In genomic region chr17:30796016-30796415, GRCh38 we compare ENCODE assay signal across 19 cellular contexts. TPM values are rescaled to one million over a fixed set of nuclear protein-coding genes. Genes with fewer than 3 reads are reported as not detected.
DNase-seq lines count a peak whose midpoint lies in the region; ATAC-seq, FAIRE-seq and TF ChIP-seq lines count a peak whose summit lies in the region.
"Had no signal": no experiment of that assay in that cellular context is flagged by ENCODE, and none has a peak within 500 bp of the region (broad histone marks: within the 10 kb centered on the region; RNA-seq: fewer than 3 reads in every experiment).

No MANE protein-coding gene starts in this region.

- H3K36me3 ChIP-seq in PC-9 (ENCODE audit: low read depth), result peaks cover 10% of the 10 kb centered on the region
- H3K36me3 ChIP-seq in kidney (ENCODE audit: control insufficient read depth in 1 of 2, insufficient read depth in 2 of 2, low read length in 2 of 2), result peaks cover 5 to 14% of the 10 kb centered on the region in 2 donors

- H3K9me2 ChIP-seq in PC-9 (ENCODE audit: insufficient read depth), result no peaks in the 10 kb centered on the region

- H3K9ac ChIP-seq in kidney (ENCODE audit: low read length in 2 of 2), result no peak overlapping the region

- H3K36me3 Mint-ChIP-seq in activated naive CD4-positive, alpha-beta T cell treated with anti-CD3 and anti-CD28 coated beads, Interleukin-2, amount 50 U/mL, for 72 hours, result peaks cover 5 to 35% of the 10 kb centered on the region in 2 donors
- peaks cover 40% of the 10 kb centered on the region for H3K36me3 Mint-ChIP-seq in activated naive CD8-positive, alpha-beta T cell treated with anti-CD3 and anti-CD28 coated beads, Interleukin-2, amount 10 ng/mL, durations not matched to agents 7 days and 5 days
- peaks cover 62% of the 10 kb centered on the region for H3K36me3 Mint-ChIP-seq in stimulated activated naive CD8-positive, alpha-beta T cell treated with anti-CD3 and anti-CD28 coated beads, Interleukin-15, Interleukin-2, amounts not matched to agents 100 ng/mL and 50 ng/mL, for 24 hours (ENCODE audit: low read depth)

- peaks cover 40% of the 10 kb centered on the region for H3F3A ChIP-seq in PC-9 (ENCODE audit: insufficient read depth, low read depth)

- no peaks in the 10 kb centered on the region; the same call in 1 of the 2 replicates for H4K20me1 ChIP-seq in PC-9 (ENCODE audit: insufficient read depth)

- intact Hi-C loops in PC-9 (cut with micrococcal nuclease; ENCODE audit: unreplicated experiment), result no loop called here
- intact Hi-C loops in kidney (cut with DNase I), result no loop called here

- H2AFZ ChIP-seq in PC-9, result no peak overlapping the region

- H3K4me1 ChIP-seq in PC-9 (replicated peaks; ENCODE audit: insufficient read depth) (no peaks in the 10 kb centered on the region), kidney (ENCODE audit: control insufficient read depth in 1 of 2, insufficient read depth in 1 of 2, low read depth in 1 of 2, low read length in 2 of 2) (no peaks in the 10 kb centered on the region)
- H3K4me1 ChIP-seq: thyroid gland had no signal

- peak overlapping the region; percentile 77 to 95 for H3K27ac Mint-ChIP-seq in activated naive CD4-positive, alpha-beta T cell treated with anti-CD3 and anti-CD28 coated beads, Interleukin-2, amount 50 U/mL, for 72 hours
- peak overlapping the region; percentile 34 for H3K27ac Mint-ChIP-seq in activated naive CD8-positive, alpha-beta T cell treated with anti-CD3 and anti-CD28 coated beads, Interleukin-2, amount 10 ng/mL, durations not matched to agents 7 days and 5 days
- peak overlapping the region; percentile 69 for H3K27ac Mint-ChIP-seq in stimulated activated naive CD8-positive, alpha-beta T cell treated with anti-CD3 and anti-CD28 coated beads, Interleukin-15, Interleukin-2, amounts not matched to agents 100 ng/mL and 50 ng/mL, for 24 hours
- H3K27ac Mint-ChIP-seq: mesothelial cell of epicardium had no signal

- no peak overlapping the region for H3K4me3 Mint-ChIP-seq in activated naive CD8-positive, alpha-beta T cell treated with anti-CD3 and anti-CD28 coated beads, Interleukin-2, amount 10 ng/mL, durations not matched to agents 7 days and 5 days
- no peak overlapping the region for H3K4me3 Mint-ChIP-seq in stimulated activated naive CD8-positive, alpha-beta T cell treated with anti-CD3 and anti-CD28 coated beads, Interleukin-15, Interleukin-2, amounts not matched to agents 100 ng/mL and 50 ng/mL, for 24 hours
- H3K4me3 Mint-ChIP-seq: mesothelial cell of epicardium, neural crest cell had no signal

- no peaks in the 10 kb centered on the region for H3K27me3 ChIP-seq in PC-9 (ENCODE audit: insufficient read depth, low read depth)
- H3K27me3 ChIP-seq: thyroid gland had no signal

- no peak overlapping the region for H3K4me2 ChIP-seq in PC-9

- H3K9me3 ChIP-seq in PC-9 (ENCODE audit: insufficient read depth, low read depth), result no peaks in the 10 kb centered on the region
- H3K9me3 ChIP-seq in kidney (ENCODE audit: control insufficient read depth in 1 of 2, low read length in 2 of 2), result no peaks in the 10 kb centered on the region
- H3K9me3 ChIP-seq: thyroid gland had no signal

- FAIRE-seq in kidney (lab: Jason Lieb, UNC), result no peak
- FAIRE-seq: astrocyte had no signal

- peaks cover 10% of the 10 kb centered on the region for H3K4me1 Mint-ChIP-seq in activated naive CD8-positive, alpha-beta T cell treated with anti-CD3 and anti-CD28 coated beads, Interleukin-2, amount 10 ng/mL, durations not matched to agents 7 days and 5 days
- H3K4me1 Mint-ChIP-seq in stimulated activated naive CD8-positive, alpha-beta T cell treated with anti-CD3 and anti-CD28 coated beads, Interleukin-15, Interleukin-2, amounts not matched to agents 100 ng/mL and 50 ng/mL, for 24 hours (ENCODE audit: low read depth), result peaks cover 20% of the 10 kb centered on the region
- H3K4me1 Mint-ChIP-seq: mesothelial cell of epicardium, neural crest cell had no signal

- peak in 1 of 2 donors; percentile 24 for DNase-seq in activated naive CD4-positive, alpha-beta T cell treated with anti-CD3 and anti-CD28 coated beads, Interleukin-2, amount 50 U/mL, for 72 hours (ENCODE audit: low spot score in 2 of 2)
- DNase-seq in activated naive CD4-positive, alpha-beta T cell (lab: John Stamatoyannopoulos, UW), result no peak
- DNase-seq in RWPE1 (ENCODE audit: low spot score) (no peak), PC-9 (no peak), kidney (no peak)
- DNase-seq in activated naive CD8-positive, alpha-beta T cell treated with anti-CD3 and anti-CD28 coated beads, Interleukin-2, amount 10 ng/mL, durations not matched to agents 7 days and 5 days, result no peak
- DNase-seq: DMS79; effector memory CD4-positive, alpha-beta T cell; Karpas-422; NCI-H1048; NCI-H2081; NCI-H510A; RPMI8226; thyroid gland had no signal

- no peak overlapping the region for H3K4me3 ChIP-seq in PC-9
- H3K4me3 ChIP-seq in kidney (ENCODE audit: low read length in 2 of 2), result no peak overlapping the region
- H3K4me3 ChIP-seq: thyroid gland had no signal

- no peaks in the 10 kb centered on the region for H3K27me3 Mint-ChIP-seq in activated naive CD8-positive, alpha-beta T cell treated with anti-CD3 and anti-CD28 coated beads, Interleukin-2, amount 10 ng/mL, durations not matched to agents 7 days and 5 days
- no peaks in the 10 kb centered on the region for H3K27me3 Mint-ChIP-seq in stimulated activated naive CD8-positive, alpha-beta T cell treated with anti-CD3 and anti-CD28 coated beads, Interleukin-15, Interleukin-2, amounts not matched to agents 100 ng/mL and 50 ng/mL, for 24 hours

- peak overlapping the region; percentile 22; the same call in 1 of the 2 replicates for H3K27ac ChIP-seq in RWPE1
- H3K27ac ChIP-seq in PC-9, result no peak overlapping the region
- no peak overlapping the region for H3K27ac ChIP-seq in kidney (ENCODE audit: low read depth in 2 of 2, low read length in 2 of 2)
- H3K27ac ChIP-seq: thyroid gland had no signal

- POLR2A ChIA-PET in RWPE1 (lab: Yijun Ruan, JAX; ENCODE audit: low non-redundant PET) (no interaction called here), PC-9 (lab: Charles Lee; ENCODE audit: unreplicated experiment) (no interaction called here)
- POLR2A ChIA-PET in activated naive CD8-positive, alpha-beta T cell treated with anti-CD3 and anti-CD28 coated beads, Interleukin-2, amount 10 ng/mL, durations not matched to agents 7 days and 5 days (lab: Charles Lee), result no interaction called here

- no peaks in the 10 kb centered on the region for H3K79me2 ChIP-seq in PC-9 (ENCODE audit: low read depth)

- no TSS peak for BruUV-seq in PC-9 (replicated peaks; lab: Mats Ljungman, UMichigan)

- peak; percentile 99 to 100 for ATAC-seq in activated naive CD4-positive, alpha-beta T cell treated with anti-CD3 and anti-CD28 coated beads, Interleukin-2, amount 50 U/mL, for 72 hours
- ATAC-seq in activated naive CD8-positive, alpha-beta T cell treated with anti-CD3 and anti-CD28 coated beads, Interleukin-2, amount 10 ng/mL, durations not matched to agents 7 days and 5 days (ENCODE audit: low read depth), result peak; percentile 46
- no peak for ATAC-seq in GM21390 (IDR thresholded peaks at IDR 0.05; ENCODE audit: unreplicated experiment)

- TF ChIP-seq CTCF in RWPE1 (conservative IDR thresholded peaks at IDR 0.05; ENCODE audit: low read depth) (no peak), PC-9 (conservative IDR thresholded peaks at IDR 0.05) (no peak), kidney (IDR thresholded peaks at IDR 0.05; ENCODE audit: borderline replicate concordance, extremely low read depth, insufficient read depth) (no peak)

- no peaks in the 10 kb centered on the region for H3K9me3 Mint-ChIP-seq in activated naive CD4-positive, alpha-beta T cell treated with anti-CD3 and anti-CD28 coated beads, Interleukin-2, amount 50 U/mL, for 72 hours
- no peaks in the 10 kb centered on the region for H3K9me3 Mint-ChIP-seq in activated naive CD8-positive, alpha-beta T cell treated with anti-CD3 and anti-CD28 coated beads, Interleukin-2, amount 10 ng/mL, durations not matched to agents 7 days and 5 days
- H3K9me3 Mint-ChIP-seq in stimulated activated naive CD8-positive, alpha-beta T cell treated with anti-CD3 and anti-CD28 coated beads, Interleukin-15, Interleukin-2, amounts not matched to agents 100 ng/mL and 50 ng/mL, for 24 hours, result no peaks in the 10 kb centered on the region
- H3K9me3 Mint-ChIP-seq: mesothelial cell of epicardium had no signal

- CTCF ChIA-PET in RWPE1 (lab: Yijun Ruan, JAX), result no interaction called here
- CTCF ChIA-PET in PC-9 (lab: Charles Lee), result no interaction called here

RNA-seq across cellular contexts. Expression of gene CRLF3, which starts 28.5 kb away (rescaled TPM):
- 10 to 100 TPM; 49.8 to 55.9 TPM for total RNA-seq in activated naive CD4-positive, alpha-beta T cell treated with anti-CD3 and anti-CD28 coated beads, Interleukin-2, amount 50 U/mL, for 72 hours
- total RNA-seq in activated naive CD8-positive, alpha-beta T cell treated with anti-CD3 and anti-CD28 coated beads, Interleukin-2, amount 10 ng/mL, durations not matched to agents 7 days and 5 days, result 10 to 100 TPM; 77.2 to 79.5 TPM
- 12.9 and 14.1 TPM in 2 replicates for total RNA-seq in PC-9 (2021)
- total RNA-seq in kidney, result 12.9 TPM
- 3.4 TPM for polyA plus RNA-seq in kidney (ENCODE audit: insufficient read depth, low read depth, low replicate concordance)

RNA-seq across cellular contexts. Expression of gene ATAD5, which starts 35.8 kb away (rescaled TPM):
- total RNA-seq in activated naive CD4-positive, alpha-beta T cell treated with anti-CD3 and anti-CD28 coated beads, Interleukin-2, amount 50 U/mL, for 72 hours, result 10 to 100 TPM; 32.5 to 52.1 TPM
- 10 to 100 TPM; 25.8 to 29.7 TPM for total RNA-seq in activated naive CD8-positive, alpha-beta T cell treated with anti-CD3 and anti-CD28 coated beads, Interleukin-2, amount 10 ng/mL, durations not matched to agents 7 days and 5 days
- total RNA-seq in PC-9 (2021), result 12.5 and 14.1 TPM in 2 replicates
- 1.7 TPM for total RNA-seq in kidney
- 0.19 TPM for polyA plus RNA-seq in kidney (ENCODE audit: insufficient read depth, low read depth, low replicate concordance)

Comparison
In these comparisons a context has a peak if more than half of its experiments do, and no peak if none do; other contexts are left out.
1. H3K27ac Mint-ChIP-seq: peak in every context shown above with its lines; median percentile 86 in activated naive CD4-positive, alpha-beta T cell treated with anti-CD3 and anti-CD28 coated beads, Interleukin-2, amount 50 U/mL, for 72 hours; 69 in stimulated activated naive CD8-positive, alpha-beta T cell treated with anti-CD3 and anti-CD28 coated beads, Interleukin-15, Interleukin-2, amounts not matched to agents 100 ng/mL and 50 ng/mL, for 24 hours; 34 in activated naive CD8-positive, alpha-beta T cell treated with anti-CD3 and anti-CD28 coated beads, Interleukin-2, amount 10 ng/mL, durations not matched to agents 7 days and 5 days.